In the genomic region with DNA sequence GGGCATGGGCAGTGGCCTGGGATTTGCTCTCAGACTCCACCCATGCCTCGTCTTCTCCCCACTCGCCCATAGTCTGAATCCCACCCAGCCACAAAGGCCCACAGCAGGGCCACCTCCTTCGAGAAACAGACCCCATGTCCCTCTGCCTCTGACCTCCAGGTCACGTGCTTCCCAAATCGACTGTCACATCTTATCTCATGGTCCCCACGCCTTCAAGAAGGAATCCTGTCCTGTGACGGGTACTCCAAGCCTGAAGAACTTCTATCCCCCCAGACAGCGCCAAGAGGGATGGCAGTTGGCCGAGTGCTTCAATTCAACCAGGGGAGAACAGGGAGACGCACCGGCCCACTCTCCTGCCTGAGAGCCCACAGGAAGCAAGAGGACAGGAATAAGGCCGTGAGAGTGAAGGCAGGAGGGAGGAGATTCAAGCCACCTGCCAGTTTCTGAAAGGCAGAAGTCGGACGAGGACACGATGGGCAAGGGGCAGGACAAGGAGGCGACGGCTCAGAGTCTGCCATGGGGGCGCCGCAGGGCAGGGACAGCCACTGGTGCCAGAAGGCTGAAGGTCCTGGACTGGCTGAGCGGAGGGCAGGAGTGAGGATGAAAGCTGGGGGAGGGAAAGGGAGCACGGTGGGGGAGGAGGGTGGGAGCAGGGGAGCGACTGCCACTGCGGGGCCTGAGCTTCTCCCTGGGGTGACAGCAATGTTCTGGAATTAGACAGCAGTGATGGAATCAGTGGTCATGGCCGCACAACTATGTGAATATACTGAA, we compare ENCODE assay signal across 18 cellular contexts. TPM values are rescaled to one million over a fixed set of nuclear protein-coding genes. Genes with fewer than 3 reads are reported as not detected.
A peak's percentile ranks its signal among the peaks of the same experiment; 100 is the strongest.
DNase-seq lines count a peak whose midpoint lies in the region; ATAC-seq and TF ChIP-seq lines count a peak whose summit lies in the region.
"Had no signal": no experiment of that assay in that cellular context is flagged by ENCODE, and none has a peak within 500 bp of the region (broad histone marks: within the 10 kb centered on the region; RNA-seq: fewer than 3 reads in every experiment).

No MANE protein-coding gene starts in this region.

- H3K36me3 ChIP-seq in GM23338 (ENCODE audit: insufficient read depth): peaks cover 8% of the 10 kb centered on the region; the same call in 1 of the 2 replicates
- H3K36me3 ChIP-seq in WERI-Rb-1: peaks cover 82% of the 10 kb centered on the region
- peaks cover 11% of the 10 kb centered on the region for H3K36me3 ChIP-seq in PC-3 (ENCODE audit: low read depth, low read length)
- H3K36me3 ChIP-seq: breast epithelium had no signal

- H3K27me3 ChIP-seq in GM23338 (ENCODE audit: insufficient read depth) (no peaks in the 10 kb centered on the region), WERI-Rb-1 (ENCODE audit: insufficient read depth, low read depth, severe bottlenecking) (no peaks in the 10 kb centered on the region), PC-3 (ENCODE audit: low read length) (no peaks in the 10 kb centered on the region)
- H3K27me3 ChIP-seq: breast epithelium, right lobe of liver had no signal

- H3K4me3 ChIP-seq in GM23338 (no peak overlapping the region), WERI-Rb-1 (ENCODE audit: low read depth, low read length) (no peak overlapping the region), PC-3 (ENCODE audit: low read length) (no peak overlapping the region)
- H3K4me3 ChIP-seq: breast epithelium, HAP-1, right lobe of liver had no signal

- no peak overlapping the region for H3K9ac ChIP-seq in PC-3 (ENCODE audit: low read length)

- TF ChIP-seq CTCF in GM23338 (conservative IDR thresholded peaks at IDR 0.05; ENCODE audit: low read depth in 2 of 2): peak in 1 of 2 experiments; percentile 18; a peak in 1 of 4 replicates
- TF ChIP-seq CTCF in WERI-Rb-1 (IDR thresholded peaks at IDR 0.05; ENCODE audit: low read depth, low read length): no peak
- TF ChIP-seq CTCF in progenitor cell of endocrine pancreas (IDR thresholded peaks at IDR 0.05; ENCODE audit: unreplicated experiment): no peak
- no peak for TF ChIP-seq CTCF in PC-3 (conservative IDR thresholded peaks at IDR 0.05; ENCODE audit: low read depth, low read length)

- H2AFZ ChIP-seq in GM23338 (no peak overlapping the region), PC-3 (ENCODE audit: low read length) (no peak overlapping the region)

- H3K27me3 Mint-ChIP-seq in GM23338 (ENCODE audit: insufficient read depth, low read depth, poor library complexity): peaks cover 10% of the 10 kb centered on the region
- no peaks in the 10 kb centered on the region for H3K27me3 Mint-ChIP-seq in progenitor cell of endocrine pancreas
- H3K27me3 Mint-ChIP-seq: activated B cell treated with CpG ODN at 0.5 μM for 24 hours, IgD-negative memory B cell had no signal

- intact Hi-C loops in PC-3 (cut with micrococcal nuclease): no loop called here

- CTCF ChIA-PET in PC-3 (lab: Charles Lee): no interaction called here

- no peaks in the 10 kb centered on the region for H3K9me2 ChIP-seq in GM23338 (ENCODE audit: insufficient read depth)
- H3K9me2 ChIP-seq in PC-3 (replicated peaks; ENCODE audit: low read length): no peaks in the 10 kb centered on the region

- peaks cover 59% of the 10 kb centered on the region for H3K36me3 Mint-ChIP-seq in GM23338 (ENCODE audit: low read depth)
- peaks cover 20% of the 10 kb centered on the region for H3K36me3 Mint-ChIP-seq in progenitor cell of endocrine pancreas (ENCODE audit: insufficient read depth)

- 0 out of 2 replicates have a peak, but pooled peaks cover 6% of the 10 kb centered on the region for H3K4me1 ChIP-seq in GM23338 (ENCODE audit: insufficient read depth)
- H3K4me1 ChIP-seq in PC-3 (ENCODE audit: insufficient read depth, low read length): no peaks in the 10 kb centered on the region; the same call in 1 of the 2 replicates
- H3K4me1 ChIP-seq: breast epithelium, HAP-1 had no signal

- peak; percentile 14; the same call in 1 of the 3 replicates for ATAC-seq in GM23338
- no peak for ATAC-seq in GM19463 (IDR thresholded peaks at IDR 0.05; ENCODE audit: unreplicated experiment)
- ATAC-seq in PC-3: no peak
- ATAC-seq: right lobe of liver had no signal

- peaks cover 11% of the 10 kb centered on the region for H3K4me1 Mint-ChIP-seq in GM23338
- peaks cover 13% of the 10 kb centered on the region for H3K4me1 Mint-ChIP-seq in progenitor cell of endocrine pancreas (ENCODE audit: low read depth)

- no peak overlapping the region for H3K27ac ChIP-seq in GM23338 (ENCODE audit: low read depth)
- no peak overlapping the region for H3K27ac ChIP-seq in WERI-Rb-1
- no peak overlapping the region for H3K27ac ChIP-seq in PC-3 (ENCODE audit: low read length)
- H3K27ac ChIP-seq: breast epithelium, right lobe of liver had no signal

- H3K79me2 ChIP-seq in GM23338 (replicated peaks; ENCODE audit: insufficient read depth) (peaks cover 77% of the 10 kb centered on the region), PC-3 (ENCODE audit: low read length) (peaks cover 43% of the 10 kb centered on the region; the same call in 1 of the 2 replicates)

- H4K20me1 ChIP-seq in GM23338 (replicated peaks; ENCODE audit: insufficient read depth) (peaks cover 18% of the 10 kb centered on the region), PC-3 (ENCODE audit: low read length) (no peaks in the 10 kb centered on the region)

- POLR2A ChIA-PET in PC-3 (lab: Charles Lee; ENCODE audit: unreplicated experiment): no interaction called here

- H3K9me3 Mint-ChIP-seq in GM23338: no peaks in the 10 kb centered on the region
- H3K9me3 Mint-ChIP-seq in progenitor cell of endocrine pancreas (ENCODE audit: low read depth): no peaks in the 10 kb centered on the region
- H3K9me3 Mint-ChIP-seq: activated B cell treated with CpG ODN at 0.5 μM for 24 hours, IgD-negative memory B cell had no signal

- no TSS peak for BruUV-seq in PC-3 (replicated peaks; lab: Mats Ljungman, UMichigan)

- H3K9me3 ChIP-seq in WERI-Rb-1 (ENCODE audit: severe bottlenecking) (no peaks in the 10 kb centered on the region), PC-3 (ENCODE audit: low read length) (no peaks in the 10 kb centered on the region)
- H3K9me3 ChIP-seq: breast epithelium, HAP-1, right lobe of liver had no signal

- H3K4me2 ChIP-seq in GM23338 (no peak overlapping the region), PC-3 (ENCODE audit: low read length) (no peak overlapping the region)

- no peak overlapping the region; the same call in 1 of the 2 replicates for H3K27ac Mint-ChIP-seq in GM23338
- H3K27ac Mint-ChIP-seq in progenitor cell of endocrine pancreas: peak overlapping the region; percentile 32
- H3K27ac Mint-ChIP-seq: activated B cell treated with CpG ODN at 0.5 μM for 24 hours, IgD-negative memory B cell had no signal

- DNase-seq in GM23338 (ENCODE audit: low spot score): no peak
- peak; percentile 47 for DNase-seq in WERI-Rb-1
- peak; percentile 52 for DNase-seq in left kidney (ENCODE audit: low read depth, low spot score)
- DNase-seq in progenitor cell of endocrine pancreas (ENCODE audit: low spot score, unreplicated experiment): no peak
- DNase-seq in NCI-H187 (lab: John Stamatoyannopoulos, UW): no peak
- no peak for DNase-seq in occipital lobe (lab: John Stamatoyannopoulos, UW)
- no peak for DNase-seq in PC-3
- DNase-seq: activated B cell treated with CpG ODN at 0.5 μM for 24 hours, Calu3, MM.1S, NCI-H187 treated with DMSO at 0.1 percent for 48 hours, NCI-H510A, T-helper 1 cell had no signal

- no peak overlapping the region; the same call in 2 of the 3 replicates for H3K4me3 Mint-ChIP-seq in GM23338
- no peak overlapping the region for H3K4me3 Mint-ChIP-seq in progenitor cell of endocrine pancreas (ENCODE audit: low read depth)
- H3K4me3 Mint-ChIP-seq: activated B cell treated with CpG ODN at 0.5 μM for 24 hours, IgD-negative memory B cell had no signal

- H3F3A ChIP-seq in GM23338 (replicated peaks; ENCODE audit: low read depth) (no peaks in the 10 kb centered on the region), PC-3 (ENCODE audit: low read length, unreplicated experiment) (no peaks in the 10 kb centered on the region)

TF ChIP-seq in GM23338, 12 proteins besides CTCF, POLR2A, EP300 and RAD21 (continues in another document):
- TF ChIP-seq JUNB (IDR thresholded peaks at IDR 0.05; ENCODE audit: unreplicated experiment) (no peak), NANOG (IDR thresholded peaks at IDR 0.05; ENCODE audit: borderline replicate concordance) (no peak)

RNA-seq across cellular contexts. Expression of gene MLLT1, which starts 16.3 kb away (rescaled TPM):
- total RNA-seq in GM23338 (2014; rRNA removed; shearing (Covaris generic)): 15.4 and 23.4 TPM in 2 replicates
- 17.8 and 19.9 TPM in 2 replicates for polyA plus RNA-seq in GM23338 (2016; fragmentation: Nextera tagmentation; extraction: Ambion mirVana)
- total RNA-seq in progenitor cell of endocrine pancreas: 93.6 and 106 TPM in 2 replicates
- total RNA-seq in occipital lobe: 8.6 TPM
- 29.0 and 36.5 TPM in 2 replicates for total RNA-seq in PC-3 (2014; rRNA removed)

Comparison
In these comparisons a context has a peak if more than half of its experiments do, and no peak if none do; other contexts are left out.
1. DNase-seq: peak in WERI-Rb-1 (single experiment) and left kidney (single experiment); none in GM23338 (single experiment), progenitor cell of endocrine pancreas (single experiment), NCI-H187 (0 of 2), occipital lobe (single experiment) and PC-3 (single experiment).